In the genomic region with DNA sequence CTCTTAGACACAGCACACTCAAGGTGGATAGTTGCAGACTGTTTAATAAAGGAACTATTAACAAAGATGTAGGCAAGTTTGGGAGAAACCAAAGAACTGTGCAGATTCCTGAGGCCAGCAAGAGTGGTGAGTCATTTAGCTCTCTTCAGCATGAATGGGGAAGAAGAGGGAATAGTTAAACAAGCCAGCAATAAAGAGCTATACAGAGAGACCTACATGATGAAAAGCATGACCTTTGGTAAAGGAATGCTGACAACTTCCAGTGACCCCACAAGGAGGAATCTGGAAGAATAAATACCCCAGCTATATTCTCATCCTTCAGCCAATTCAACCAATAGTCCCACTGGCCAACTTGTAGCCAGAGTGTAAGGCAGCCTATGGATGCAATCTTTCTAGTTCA, we compare ENCODE assay signal across 19 cellular contexts.
DNase-seq lines count a peak whose midpoint lies in the region; ATAC-seq, FAIRE-seq and TF ChIP-seq lines count a peak whose summit lies in the region.
"Had no signal": no experiment of that assay in that cellular context is flagged by ENCODE, and none has a peak within 500 bp of the region (broad histone marks: within the 10 kb centered on the region; RNA-seq: fewer than 3 reads in every experiment).

No MANE protein-coding gene starts in this region.

- H3K4me1 ChIP-seq in A549 (no peaks in the 10 kb centered on the region), vagina (no peaks in the 10 kb centered on the region)
- H3K4me1 ChIP-seq: esophagus squamous epithelium had no signal

- no peak for TF ChIP-seq RAD21 in A549 (conservative IDR thresholded peaks at IDR 0.05 in 1 of 2, IDR thresholded peaks at IDR 0.05 in 1 of 2)

- H3K9me3 ChIP-seq in A549 (no peaks in the 10 kb centered on the region), vagina (no peaks in the 10 kb centered on the region)
- H3K9me3 ChIP-seq: esophagus squamous epithelium, upper lobe of left lung had no signal

- no peaks in the 10 kb centered on the region for H3K36me3 ChIP-seq in vagina
- H3K36me3 ChIP-seq: esophagus squamous epithelium, upper lobe of left lung had no signal

- TF ChIP-seq POLR2A in A549 (IDR thresholded peaks at IDR 0.05; ENCODE audit: low read length) (no peak), vagina (IDR thresholded peaks at IDR 0.05) (no peak)

- H3K9me3 Mint-ChIP-seq in activated CD8-positive, alpha-beta T cell treated with anti-CD3 and anti-CD28 coated beads for 36 hours, result peaks cover 2% of the 10 kb centered on the region
- H3K9me3 Mint-ChIP-seq: nephron had no signal

- TF ChIP-seq CTCF in A549 (IDR thresholded peaks at IDR 0.05) (no peak), vagina (IDR thresholded peaks at IDR 0.05) (no peak)
- TF ChIP-seq CTCF in activated CD8-positive, alpha-beta T cell treated with anti-CD3 and anti-CD28 coated beads for 36 hours (IDR thresholded peaks at IDR 0.05), result no peak

- H3K4me3 ChIP-seq in A549, result no peak overlapping the region
- no peak overlapping the region for H3K4me3 ChIP-seq in vagina
- H3K4me3 ChIP-seq: esophagus squamous epithelium, upper lobe of left lung had no signal

- no peaks in the 10 kb centered on the region for H3K4me1 Mint-ChIP-seq in activated CD8-positive, alpha-beta T cell treated with anti-CD3 and anti-CD28 coated beads for 36 hours (ENCODE audit: low read depth)

- H3K27ac Mint-ChIP-seq in activated CD8-positive, alpha-beta T cell treated with anti-CD3 and anti-CD28 coated beads for 36 hours, result no peak overlapping the region
- H3K27ac Mint-ChIP-seq: HFFc6 had no signal

- no peak for TF ChIP-seq EP300 in A549 (IDR thresholded peaks at IDR 0.05)

- H3K27me3 ChIP-seq in vagina, result no peaks in the 10 kb centered on the region
- H3K27me3 ChIP-seq: esophagus squamous epithelium, upper lobe of left lung had no signal

- no peak overlapping the region for H3K4me3 Mint-ChIP-seq in activated CD8-positive, alpha-beta T cell treated with anti-CD3 and anti-CD28 coated beads for 36 hours
- H3K4me3 Mint-ChIP-seq: HFFc6, nephron had no signal

- no peaks in the 10 kb centered on the region for H3K27me3 Mint-ChIP-seq in activated CD8-positive, alpha-beta T cell treated with anti-CD3 and anti-CD28 coated beads for 36 hours

- H3K36me3 Mint-ChIP-seq in activated CD8-positive, alpha-beta T cell treated with anti-CD3 and anti-CD28 coated beads for 36 hours (ENCODE audit: low read depth), result no peaks in the 10 kb centered on the region

- intact Hi-C loops in activated CD8-positive, alpha-beta T cell treated with anti-CD3 and anti-CD28 coated beads for 36 hours (cut with micrococcal nuclease), result no loop called here
- intact Hi-C loops in vagina (cut with DNase I), result no loop called here

- no peak for FAIRE-seq in A549 (lab: Jason Lieb, UNC)
- FAIRE-seq: colon had no signal

- CTCF ChIA-PET in A549 (lab: Yijun Ruan, JAX), result no interaction called here
- CTCF ChIA-PET in activated CD8-positive, alpha-beta T cell treated with anti-CD3 and anti-CD28 coated beads for 36 hours (lab: Charles Lee), result no interaction called here

- H3K4me2 ChIP-seq in A549, result 0 out of 3 replicates have a peak overlapping the region, but pooled peaks have one; percentile 19

- ATAC-seq in A549 (peak in 1 of 2 experiments; percentile 74; a peak in 3 of 6 replicates), HG02885 (IDR thresholded peaks at IDR 0.05; ENCODE audit: poor library complexity, unreplicated experiment) (no peak)
- no peak for ATAC-seq in activated CD8-positive, alpha-beta T cell treated with anti-CD3 and anti-CD28 coated beads for 36 hours
- ATAC-seq: left lobe of liver had no signal

- POLR2A ChIA-PET in A549 (lab: Yijun Ruan, JAX), result no interaction called here
- POLR2A ChIA-PET in activated CD8-positive, alpha-beta T cell treated with anti-CD3 and anti-CD28 coated beads for 36 hours (lab: Charles Lee), result no interaction called here

- H3K27ac ChIP-seq in A549 (no peak overlapping the region), vagina (no peak overlapping the region)
- H3K27ac ChIP-seq: esophagus squamous epithelium, upper lobe of left lung had no signal

- DNase-seq in A549 (ENCODE audit: low read depth in 1 of 2, low spot score in 1 of 2) (peak in 1 of 2 experiments; percentile 17), HCEC 1CT (peak; percentile 84), astrocyte of the hippocampus (ENCODE audit: low read depth, low spot score) (peak; percentile 81), islet precursor cell (peak; percentile 70), putamen (ENCODE audit: low spot score) (no peak), vagina (ENCODE audit: extremely low spot score in 2 of 2) (no peak)
- no peak for DNase-seq in activated CD8-positive, alpha-beta T cell treated with anti-CD3 and anti-CD28 coated beads for 36 hours
- DNase-seq: activated CD4-positive, alpha-beta T cell treated with anti-CD3 and anti-CD28 coated beads, Interleukin-2, amount 50 U/mL, for 4 hours; activated gamma-delta T cell; DMS79; esophagus squamous epithelium; HFFc6; Karpas-422; NCI-H2171; upper lobe of left lung had no signal

TF ChIP-seq in A549, 52 proteins besides CTCF, POLR2A, EP300 and RAD21:
- TF ChIP-seq RFX5 (IDR thresholded peaks at IDR 0.05) (no peak), SREBF2 (IDR thresholded peaks at IDR 0.05) (no peak), CBX2 (IDR thresholded peaks at IDR 0.05; ENCODE audit: borderline replicate concordance, low read depth) (no peak), RNF2 (IDR thresholded peaks at IDR 0.05; ENCODE audit: borderline replicate concordance, low read depth) (no peak)

Comparison
In these comparisons a context has a peak if more than half of its experiments do, and no peak if none do; other contexts are left out.
1. DNase-seq: peak in HCEC 1CT (single experiment), astrocyte of the hippocampus (single experiment) and islet precursor cell (single experiment); none in putamen (single experiment), activated CD8-positive, alpha-beta T cell treated with anti-CD3 and anti-CD28 coated beads for 36 hours (single experiment) and vagina (0 of 2).